ENCODE assay signal across 1 cellular context in genomic region chr7:116991233-116991632, GRCh38.
TF ChIP-seq lines count a peak whose summit lies in the region.

No MANE protein-coding gene starts in this region.

TF ChIP-seq in K562, 482 proteins besides CTCF, POLR2A, EP300 and RAD21 (continued from another document):
- TF ChIP-seq TRIM24 (IDR thresholded peaks at IDR 0.05), result 0 out of 4 replicates have a peak, but pooled peaks of 1 of the 2 experiments have one; percentile 22
- peak; percentile 63; the same call in 1 of the 2 replicates for TF ChIP-seq ZNF766 (CRISPR knock-in tag; conservative IDR thresholded peaks at IDR 0.05)
- TF ChIP-seq ZNF175 (CRISPR knock-in tag; IDR thresholded peaks at IDR 0.05; ENCODE audit: low read depth), result no peak
- TF ChIP-seq ZFP36 (IDR thresholded peaks at IDR 0.05; ENCODE audit: low read depth, low read length, partially characterized antibody), result peak; percentile 71
- no peak for TF ChIP-seq MTA2 (IDR thresholded peaks at IDR 0.05; ENCODE audit: low read depth)
- TF ChIP-seq CHAMP1 (IDR thresholded peaks at IDR 0.05), result 0 out of 2 replicates have a peak, but pooled peaks have one; percentile 43
- TF ChIP-seq VEZF1 (CRISPR knock-in tag; IDR thresholded peaks at IDR 0.05), result no peak
TF ChIP-seq in K562: peak in this region for 5.
